ENCODE assay signal across 1 cellular context in the genomic region with DNA sequence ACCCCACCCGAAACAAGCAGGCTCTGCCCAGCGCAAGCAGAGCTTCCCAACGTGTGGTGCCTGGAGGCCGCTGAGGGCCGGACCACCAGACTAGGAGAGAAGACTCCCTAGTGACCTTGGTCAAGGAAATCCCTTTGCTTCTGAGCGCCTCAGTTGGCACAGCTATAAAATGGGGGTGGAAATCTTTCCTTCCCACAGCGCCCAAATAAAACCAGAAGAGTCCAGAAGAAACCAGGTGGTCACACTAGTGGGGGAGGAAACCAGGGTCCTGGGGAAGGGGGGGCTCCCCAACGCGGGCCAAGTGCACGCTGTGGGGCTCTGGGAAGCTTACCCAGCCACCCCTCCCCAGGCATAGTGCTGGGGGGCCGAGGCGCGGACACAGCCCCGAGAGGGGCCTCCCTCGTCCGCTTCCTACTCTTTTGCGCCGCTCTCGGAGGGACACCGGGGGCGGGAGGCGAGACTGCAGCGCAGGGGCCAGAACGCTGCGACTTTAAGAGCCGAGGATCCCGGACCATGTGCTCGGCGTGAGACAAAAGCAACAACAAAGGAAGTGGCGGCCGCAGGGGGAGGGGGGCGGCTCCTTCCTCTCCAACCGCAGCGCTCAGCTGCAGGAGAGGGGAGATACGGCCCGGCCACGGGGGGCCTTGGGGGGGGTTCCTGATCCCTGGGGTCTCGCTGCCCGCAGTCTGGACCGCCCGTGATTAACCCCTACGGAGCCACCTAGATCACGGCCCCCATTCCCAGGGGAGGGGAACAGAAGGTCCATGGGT.
TF ChIP-seq lines count a peak whose summit lies in the region.

No MANE protein-coding gene starts in this region.

TF ChIP-seq in K562, 482 proteins besides CTCF, POLR2A, EP300 and RAD21 (continued from another document and continues in another):
- TF ChIP-seq HSF4 (CRISPR knock-in tag; IDR thresholded peaks at IDR 0.05; ENCODE audit: borderline replicate concordance) (no peak), XRCC5 (IDR thresholded peaks at IDR 0.05; ENCODE audit: low read depth, low read length) (no peak), SP1 (CRISPR knock-in tag; IDR thresholded peaks at IDR 0.05) (no peak), ZNF24 (IDR thresholded peaks at IDR 0.05) (no peak), EZH2 (IDR thresholded peaks at IDR 0.05; ENCODE audit: borderline replicate concordance, low read depth, low read length) (no peak), SNIP1 (IDR thresholded peaks at IDR 0.05; ENCODE audit: low read depth) (no peak), RCOR1 (IDR thresholded peaks at IDR 0.05; ENCODE audit: borderline replicate concordance in 1 of 2, low read depth in 2 of 2, low read length in 2 of 2) (0 out of 4 replicates have a peak, but pooled peaks of 1 of the 2 experiments have one; percentile 3), NR1H2 (CRISPR knock-in tag; IDR thresholded peaks at IDR 0.05) (no peak), ELF1 (tag; IDR thresholded peaks at IDR 0.05) (peak; percentile 65; the same call in 1 of the 2 replicates), CHD1 (IDR thresholded peaks at IDR 0.05; ENCODE audit: low read length) (no peak), ZNF766 (CRISPR knock-in tag; conservative IDR thresholded peaks at IDR 0.05) (no peak; the same call in 1 of the 2 replicates), SMARCC2 (IDR thresholded peaks at IDR 0.05; ENCODE audit: low read depth) (no peak), ELF2 (CRISPR knock-in tag; IDR thresholded peaks at IDR 0.05) (no peak), PTTG1 (tag; IDR thresholded peaks at IDR 0.05; ENCODE audit: low read depth) (no peak), ARID3B (CRISPR knock-in tag; IDR thresholded peaks at IDR 0.05; ENCODE audit: borderline replicate concordance) (no peak), ZNF507 (tag; conservative IDR thresholded peaks at IDR 0.05) (no peak), CEBPZ (IDR thresholded peaks at IDR 0.05; ENCODE audit: borderline replicate concordance, low read depth, low read length) (no peak), HIVEP1 (CRISPR knock-in tag; IDR thresholded peaks at IDR 0.05) (no peak), ZNF232 (CRISPR knock-in tag; IDR thresholded peaks at IDR 0.05) (no peak), TEAD1 (CRISPR knock-in tag; IDR thresholded peaks at IDR 0.05) (no peak), EWSR1 (IDR thresholded peaks at IDR 0.05; ENCODE audit: borderline replicate concordance, low read depth, partially characterized antibody) (no peak), POLR2AphosphoS5 (IDR thresholded peaks at IDR 0.05; ENCODE audit: control insufficient read depth, insufficient read depth, low read depth, low read length) (no peak), BACH1 (tag; IDR thresholded peaks at IDR 0.05) (no peak), SMARCA5 (IDR thresholded peaks at IDR 0.05) (no peak), ZNF12 (CRISPR knock-in tag; IDR thresholded peaks at IDR 0.05) (no peak), CBFA2T3 (IDR thresholded peaks at IDR 0.05) (no peak), SAFB2 (IDR thresholded peaks at IDR 0.05; ENCODE audit: borderline replicate concordance, low read depth, low read length, severe bottlenecking) (no peak), NCOA2 (IDR thresholded peaks at IDR 0.05; ENCODE audit: partially characterized antibody in 2 of 2) (no peak), ZNF699 (CRISPR knock-in tag; IDR thresholded peaks at IDR 0.05; ENCODE audit: insufficient replicate concordance) (no peak), FOXA3 (CRISPR knock-in tag; conservative IDR thresholded peaks at IDR 0.05 in 1 of 2, IDR thresholded peaks at IDR 0.05 in 1 of 2) (peak in 1 of 2 experiments; percentile 8; a peak in 1 of 4 replicates), E2F8 (IDR thresholded peaks at IDR 0.05; ENCODE audit: low read depth, partially characterized antibody) (no peak), ZNF41 (CRISPR knock-in tag; conservative IDR thresholded peaks at IDR 0.05) (no peak), RFX5 (IDR thresholded peaks at IDR 0.05; ENCODE audit: low read depth, low read length) (no peak), HDAC2 (IDR thresholded peaks at IDR 0.05) (no peak), HMG20A (CRISPR knock-in tag; conservative IDR thresholded peaks at IDR 0.05) (no peak), KHSRP (IDR thresholded peaks at IDR 0.05) (no peak), BHLHE40 (IDR thresholded peaks at IDR 0.05; ENCODE audit: low read length) (peak; percentile 63; the same call in 1 of the 2 replicates), ZFP30 (CRISPR knock-in tag; IDR thresholded peaks at IDR 0.05; ENCODE audit: borderline replicate concordance) (no peak), RBM17 (IDR thresholded peaks at IDR 0.05; ENCODE audit: borderline replicate concordance, low read depth, low read length) (no peak), PHB (CRISPR knock-in tag; IDR thresholded peaks at IDR 0.05) (no peak), JUNB (CRISPR knock-in tag; conservative IDR thresholded peaks at IDR 0.05) (no peak), SETDB1 (IDR thresholded peaks at IDR 0.05; ENCODE audit: low read length) (no peak), PHB2 (IDR thresholded peaks at IDR 0.05; ENCODE audit: low read depth) (no peak), NFATC3 (IDR thresholded peaks at IDR 0.05) (no peak), ZNF212 (CRISPR knock-in tag; IDR thresholded peaks at IDR 0.05) (no peak), CREB3 (tag; conservative IDR thresholded peaks at IDR 0.05; ENCODE audit: low read depth) (no peak)
- TF ChIP-seq, protein P1, sequence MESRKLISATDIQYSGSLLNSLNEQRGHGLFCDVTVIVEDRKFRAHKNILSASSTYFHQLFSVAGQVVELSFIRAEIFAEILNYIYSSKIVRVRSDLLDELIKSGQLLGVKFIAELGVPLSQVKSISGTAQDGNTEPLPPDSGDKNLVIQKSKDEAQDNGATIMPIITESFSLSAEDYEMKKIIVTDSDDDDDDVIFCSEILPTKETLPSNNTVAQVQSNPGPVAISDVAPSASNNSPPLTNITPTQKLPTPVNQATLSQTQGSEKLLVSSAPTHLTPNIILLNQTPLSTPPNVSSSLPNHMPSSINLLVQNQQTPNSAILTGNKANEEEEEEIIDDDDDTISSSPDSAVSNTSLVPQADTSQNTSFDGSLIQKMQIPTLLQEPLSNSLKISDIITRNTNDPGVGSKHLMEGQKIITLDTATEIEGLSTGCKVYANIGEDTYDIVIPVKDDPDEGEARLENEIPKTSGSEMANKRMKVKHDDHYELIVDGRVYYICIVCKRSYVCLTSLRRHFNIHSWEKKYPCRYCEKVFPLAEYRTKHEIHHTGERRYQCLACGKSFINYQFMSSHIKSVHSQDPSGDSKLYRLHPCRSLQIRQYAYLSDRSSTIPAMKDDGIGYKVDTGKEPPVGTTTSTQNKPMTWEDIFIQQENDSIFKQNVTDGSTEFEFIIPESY (CRISPR knock-in tag; IDR thresholded peaks at IDR 0.05) = 0 out of 2 replicates have a peak, but pooled peaks have one; percentile 18
- TF ChIP-seq, protein P2, sequence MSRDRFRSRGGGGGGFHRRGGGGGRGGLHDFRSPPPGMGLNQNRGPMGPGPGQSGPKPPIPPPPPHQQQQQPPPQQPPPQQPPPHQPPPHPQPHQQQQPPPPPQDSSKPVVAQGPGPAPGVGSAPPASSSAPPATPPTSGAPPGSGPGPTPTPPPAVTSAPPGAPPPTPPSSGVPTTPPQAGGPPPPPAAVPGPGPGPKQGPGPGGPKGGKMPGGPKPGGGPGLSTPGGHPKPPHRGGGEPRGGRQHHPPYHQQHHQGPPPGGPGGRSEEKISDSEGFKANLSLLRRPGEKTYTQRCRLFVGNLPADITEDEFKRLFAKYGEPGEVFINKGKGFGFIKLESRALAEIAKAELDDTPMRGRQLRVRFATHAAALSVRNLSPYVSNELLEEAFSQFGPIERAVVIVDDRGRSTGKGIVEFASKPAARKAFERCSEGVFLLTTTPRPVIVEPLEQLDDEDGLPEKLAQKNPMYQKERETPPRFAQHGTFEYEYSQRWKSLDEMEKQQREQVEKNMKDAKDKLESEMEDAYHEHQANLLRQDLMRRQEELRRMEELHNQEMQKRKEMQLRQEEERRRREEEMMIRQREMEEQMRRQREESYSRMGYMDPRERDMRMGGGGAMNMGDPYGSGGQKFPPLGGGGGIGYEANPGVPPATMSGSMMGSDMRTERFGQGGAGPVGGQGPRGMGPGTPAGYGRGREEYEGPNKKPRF (IDR thresholded peaks at IDR 0.05; ENCODE audit: low read depth, low read length) = no peak
- TF ChIP-seq, protein P3, sequence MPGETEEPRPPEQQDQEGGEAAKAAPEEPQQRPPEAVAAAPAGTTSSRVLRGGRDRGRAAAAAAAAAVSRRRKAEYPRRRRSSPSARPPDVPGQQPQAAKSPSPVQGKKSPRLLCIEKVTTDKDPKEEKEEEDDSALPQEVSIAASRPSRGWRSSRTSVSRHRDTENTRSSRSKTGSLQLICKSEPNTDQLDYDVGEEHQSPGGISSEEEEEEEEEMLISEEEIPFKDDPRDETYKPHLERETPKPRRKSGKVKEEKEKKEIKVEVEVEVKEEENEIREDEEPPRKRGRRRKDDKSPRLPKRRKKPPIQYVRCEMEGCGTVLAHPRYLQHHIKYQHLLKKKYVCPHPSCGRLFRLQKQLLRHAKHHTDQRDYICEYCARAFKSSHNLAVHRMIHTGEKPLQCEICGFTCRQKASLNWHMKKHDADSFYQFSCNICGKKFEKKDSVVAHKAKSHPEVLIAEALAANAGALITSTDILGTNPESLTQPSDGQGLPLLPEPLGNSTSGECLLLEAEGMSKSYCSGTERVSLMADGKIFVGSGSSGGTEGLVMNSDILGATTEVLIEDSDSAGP (CRISPR knock-in tag; IDR thresholded peaks at IDR 0.05) = peak; percentile 93
- TF ChIP-seq, protein P4, sequence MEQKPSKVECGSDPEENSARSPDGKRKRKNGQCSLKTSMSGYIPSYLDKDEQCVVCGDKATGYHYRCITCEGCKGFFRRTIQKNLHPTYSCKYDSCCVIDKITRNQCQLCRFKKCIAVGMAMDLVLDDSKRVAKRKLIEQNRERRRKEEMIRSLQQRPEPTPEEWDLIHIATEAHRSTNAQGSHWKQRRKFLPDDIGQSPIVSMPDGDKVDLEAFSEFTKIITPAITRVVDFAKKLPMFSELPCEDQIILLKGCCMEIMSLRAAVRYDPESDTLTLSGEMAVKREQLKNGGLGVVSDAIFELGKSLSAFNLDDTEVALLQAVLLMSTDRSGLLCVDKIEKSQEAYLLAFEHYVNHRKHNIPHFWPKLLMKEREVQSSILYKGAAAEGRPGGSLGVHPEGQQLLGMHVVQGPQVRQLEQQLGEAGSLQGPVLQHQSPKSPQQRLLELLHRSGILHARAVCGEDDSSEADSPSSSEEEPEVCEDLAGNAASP (IDR thresholded peaks at IDR 0.05) = no peak
